1 cellular context compared by ENCODE assay signal in genomic region chr9:250625-251024, GRCh38.
TF ChIP-seq lines count a peak whose summit lies in the region.

No MANE protein-coding gene starts in this region.

TF ChIP-seq in K562, 482 proteins besides CTCF, POLR2A, EP300 and RAD21 (continued from another document):
- TF ChIP-seq ZNF699 (CRISPR knock-in tag; IDR thresholded peaks at IDR 0.05; ENCODE audit: insufficient replicate concordance) = no peak
- TF ChIP-seq ZNF280B (CRISPR knock-in tag; IDR thresholded peaks at IDR 0.05) = no peak
- no peak for TF ChIP-seq ZNF830 (CRISPR knock-in tag; IDR thresholded peaks at IDR 0.05)
- TF ChIP-seq AFF1 (IDR thresholded peaks at IDR 0.05; ENCODE audit: low read depth in 1 of 2, partially characterized antibody in 2 of 2) = peak in 1 of 2 experiments; percentile 10
- no peak for TF ChIP-seq NKRF (IDR thresholded peaks at IDR 0.05; ENCODE audit: borderline replicate concordance)
- no peak for TF ChIP-seq TSC22D4 (tag; IDR thresholded peaks at IDR 0.05)
- TF ChIP-seq ZNF696 (CRISPR knock-in tag; conservative IDR thresholded peaks at IDR 0.05) = no peak
- peak; percentile 42 for TF ChIP-seq ZBTB40 (IDR thresholded peaks at IDR 0.05)
- TF ChIP-seq ZBTB40 (CRISPR knock-in tag; IDR thresholded peaks at IDR 0.05) = no peak
- no peak for TF ChIP-seq ZNF449 (CRISPR knock-in tag; IDR thresholded peaks at IDR 0.05)
- TF ChIP-seq ZNF707 (CRISPR knock-in tag; conservative IDR thresholded peaks at IDR 0.05) = no peak
- no peak for TF ChIP-seq RFX1 (IDR thresholded peaks at IDR 0.05)
- 0 out of 4 replicates have a peak, but pooled peaks of 1 of the 2 experiments have one; percentile 9 for TF ChIP-seq MAZ (CRISPR knock-in tag; conservative IDR thresholded peaks at IDR 0.05 in 1 of 2, IDR thresholded peaks at IDR 0.05 in 1 of 2)
- no peak for TF ChIP-seq TEAD1 (CRISPR knock-in tag; IDR thresholded peaks at IDR 0.05)
- no peak for TF ChIP-seq U2AF2 (optimal IDR thresholded peaks at IDR 0.05; ENCODE audit: low read depth, low read length)
- TF ChIP-seq SPI1 (IDR thresholded peaks at IDR 0.05; ENCODE audit: borderline replicate concordance, low read depth, low read length) = peak; percentile 47; the same call in 1 of the 2 replicates
- TF ChIP-seq SLC30A9 (CRISPR knock-in tag; IDR thresholded peaks at IDR 0.05) = no peak
- TF ChIP-seq RCOR1 (IDR thresholded peaks at IDR 0.05; ENCODE audit: borderline replicate concordance in 1 of 2, low read depth in 2 of 2, low read length in 2 of 2) = 0 out of 4 replicates have a peak, but pooled peaks of 1 of the 2 experiments have one; percentile 6
- no peak for TF ChIP-seq NFATC3 (IDR thresholded peaks at IDR 0.05)
- TF ChIP-seq PATZ1 (CRISPR knock-in tag; IDR thresholded peaks at IDR 0.05; ENCODE audit: borderline replicate concordance) = no peak
- no peak for TF ChIP-seq TBL1XR1 (IDR thresholded peaks at IDR 0.05; ENCODE audit: low read length in 2 of 2)
- no peak for TF ChIP-seq ZNF668 (CRISPR knock-in tag; IDR thresholded peaks at IDR 0.05)
- TF ChIP-seq ZBTB11 (CRISPR knock-in tag; IDR thresholded peaks at IDR 0.05) = 0 out of 6 replicates have a peak, but pooled peaks of 1 of the 3 experiments have one; percentile 19
- TF ChIP-seq PTRF (tag; IDR thresholded peaks at IDR 0.05) = no peak
- peak; percentile 39; the same call in 1 of the 2 replicates for TF ChIP-seq CBFA2T3 (IDR thresholded peaks at IDR 0.05)
